9 cellular contexts compared by ENCODE assay signal in the genomic region with DNA sequence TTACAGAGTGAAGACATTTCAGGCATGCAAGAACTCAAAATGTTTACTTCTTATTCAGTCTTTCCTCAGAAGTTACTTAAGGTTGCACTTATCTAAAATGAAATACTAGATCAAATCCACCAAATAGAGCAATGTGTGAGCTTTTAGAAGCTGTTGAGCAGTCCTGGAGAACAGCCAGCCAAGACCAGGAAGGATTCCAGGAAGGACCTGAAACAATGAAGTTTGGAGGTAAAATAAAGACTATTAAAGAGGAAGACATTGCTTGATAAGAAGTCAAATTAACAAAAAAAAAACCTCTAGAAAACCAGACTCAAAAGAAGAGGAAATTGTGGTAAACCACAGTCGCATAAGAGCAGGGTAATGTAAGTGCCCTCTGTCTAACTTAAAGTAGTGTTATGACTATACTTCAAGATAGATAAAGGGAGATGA.
DNase-seq lines count a peak whose midpoint lies in the region; ATAC-seq and TF ChIP-seq lines count a peak whose summit lies in the region.
"Had no signal": no experiment of that assay in that cellular context is flagged by ENCODE, and none has a peak within 500 bp of the region (broad histone marks: within the 10 kb centered on the region; RNA-seq: fewer than 3 reads in every experiment).

No MANE protein-coding gene starts in this region.

- H3K14ac ChIP-seq in H9 (ENCODE audit: insufficient read depth, low read length): no peak overlapping the region

- H3K4me1 ChIP-seq in H9 (ENCODE audit: insufficient read depth, low read length): no peaks in the 10 kb centered on the region; the same call in 1 of the 2 replicates

- H2BK15ac ChIP-seq in H9 (ENCODE audit: low read depth, low read length): no peak overlapping the region

- peaks cover 20% of the 10 kb centered on the region for H3K4me1 Mint-ChIP-seq in T-helper 2 cell treated with Interferon-gamma antibody and Interleukin-4, amounts not matched to agents 5 μg/mL and 100 μg/mL, for 36 hours (ENCODE audit: low read depth)
- peaks cover 40% of the 10 kb centered on the region for H3K4me1 Mint-ChIP-seq in nephron
- peaks cover 7 to 9% of the 10 kb centered on the region in 2 experiments for H3K4me1 Mint-ChIP-seq in H9

- H3K27me3 ChIP-seq in H9 (ENCODE audit: insufficient read depth, low read length): no peaks in the 10 kb centered on the region

- no peak overlapping the region for H3K4me2 ChIP-seq in H9 (ENCODE audit: insufficient read depth, insufficient read length, low read length)

- no peak overlapping the region for H2AK5ac ChIP-seq in H9 (ENCODE audit: insufficient read length, low read length)

- no peak for TF ChIP-seq CTCF in nephron (IDR thresholded peaks at IDR 0.05; ENCODE audit: unreplicated experiment in 3 of 3)
- TF ChIP-seq CTCF in H9 (conservative IDR thresholded peaks at IDR 0.05): no peak

- H3K23ac ChIP-seq in H9 (ENCODE audit: insufficient read length, low read depth, low read length): no peak overlapping the region

- H3K9ac ChIP-seq in H9 (ENCODE audit: extremely low read depth, insufficient read length, low read length): no peak overlapping the region

- ATAC-seq in GM19043 (IDR thresholded peaks at IDR 0.05; ENCODE audit: low read depth, unreplicated experiment) (peak; percentile 81), HG03108 (IDR thresholded peaks at IDR 0.05; ENCODE audit: unreplicated experiment) (peak; percentile 84)

- H3K27ac Mint-ChIP-seq in T-helper 2 cell treated with Interferon-gamma antibody and Interleukin-4, amounts not matched to agents 5 μg/mL and 100 μg/mL, for 36 hours: peak overlapping the region; percentile 63
- H3K27ac Mint-ChIP-seq in nephron: peak overlapping the region; percentile 57 to 82 (median 79)
- no peak overlapping the region for H3K27ac Mint-ChIP-seq in H9

- H3K79me1 ChIP-seq in H9 (ENCODE audit: insufficient read depth, low read depth, low read length, poor library complexity, severe bottlenecking): no peaks in the 10 kb centered on the region

- H3K4me3 Mint-ChIP-seq in T-helper 2 cell treated with Interferon-gamma antibody and Interleukin-4, amounts not matched to agents 5 μg/mL and 100 μg/mL, for 36 hours: peak overlapping the region; percentile 37
- H3K4me3 Mint-ChIP-seq in nephron (no peak overlapping the region), H9 (no peak overlapping the region)

- no peak overlapping the region for H4K5ac ChIP-seq in H9 (ENCODE audit: insufficient read length, low read depth, low read length)

- H2BK120ac ChIP-seq in H9 (ENCODE audit: low read depth, low read length, poor library complexity, severe bottlenecking): no peak overlapping the region

- WGBS in H9 (ENCODE audit: extremely low coverage, insufficient read length, low lambda C conversion rate): no CpG with 5 or more reads among the region's 1 CpG

- no peak overlapping the region for H2BK12ac ChIP-seq in H9 (ENCODE audit: insufficient read length, low read depth, low read length)

- H3K27me3 Mint-ChIP-seq in T-helper 2 cell treated with Interferon-gamma antibody and Interleukin-4, amounts not matched to agents 5 μg/mL and 100 μg/mL, for 36 hours (ENCODE audit: low read depth): peaks cover 80% of the 10 kb centered on the region
- H3K27me3 Mint-ChIP-seq in nephron (ENCODE audit: low read depth): peaks cover 3% of the 10 kb centered on the region
- H3K27me3 Mint-ChIP-seq in H9 (ENCODE audit: low read depth): 0 out of 2 replicates have a peak, but pooled peaks cover under 1% of the 10 kb centered on the region

- no peak overlapping the region for H2BK20ac ChIP-seq in H9 (ENCODE audit: low read depth, low read length, poor library complexity, severe bottlenecking)

- H4K91ac ChIP-seq in H9 (ENCODE audit: insufficient read length, low read depth, low read length): no peak overlapping the region

- no peak overlapping the region for H4K8ac ChIP-seq in H9 (replicated peaks; ENCODE audit: insufficient read length, low read depth, low read length)

- no peak overlapping the region for H3K56ac ChIP-seq in H9 (ENCODE audit: insufficient read length, low read depth, low read length)

- H3K27ac ChIP-seq in H9 (ENCODE audit: insufficient read length, low read depth, low read length): no peak overlapping the region

- H3K9me3 ChIP-seq in H9 (ENCODE audit: control insufficient read depth, low read depth, low read length): no peaks in the 10 kb centered on the region

- H3K23me2 ChIP-seq in H9 (ENCODE audit: insufficient read length, low read depth, low read length, poor library complexity, severe bottlenecking): no peaks in the 10 kb centered on the region

- no peak overlapping the region for H3K18ac ChIP-seq in H9 (ENCODE audit: insufficient read length, low read depth, low read length)

- H3T11ph ChIP-seq in H9 (ENCODE audit: low read length): no peak overlapping the region

- no peak overlapping the region for H2AFZ ChIP-seq in H9 (ENCODE audit: low read length)

- no peaks in the 10 kb centered on the region for H3K36me3 Mint-ChIP-seq in T-helper 2 cell treated with Interferon-gamma antibody and Interleukin-4, amounts not matched to agents 5 μg/mL and 100 μg/mL, for 36 hours (ENCODE audit: low read depth)
- H3K36me3 Mint-ChIP-seq in nephron (ENCODE audit: low read depth) (no peaks in the 10 kb centered on the region), H9 (ENCODE audit: insufficient read depth in 1 of 3, low read depth in 3 of 3) (peaks cover 0 to 6% (median 3%) of the 10 kb centered on the region in 3 experiments; a peak in 4 of 7 replicates)

- H2BK5ac ChIP-seq in H9 (ENCODE audit: insufficient read length, low read length): no peak overlapping the region

- H3K79me2 ChIP-seq in H9 (ENCODE audit: insufficient read depth, low read length): no peaks in the 10 kb centered on the region

- H3K9me3 Mint-ChIP-seq in T-helper 2 cell treated with Interferon-gamma antibody and Interleukin-4, amounts not matched to agents 5 μg/mL and 100 μg/mL, for 36 hours: no peaks in the 10 kb centered on the region
- no peaks in the 10 kb centered on the region for H3K9me3 Mint-ChIP-seq in nephron
- peaks cover 3 to 7% of the 10 kb centered on the region in 2 experiments; a peak in 3 of 5 replicates for H3K9me3 Mint-ChIP-seq in H9

- H3K4ac ChIP-seq in H9 (ENCODE audit: low read depth, low read length): no peak overlapping the region

- DNase-seq in T-helper 2 cell treated with Interferon-gamma antibody and Interleukin-4, amounts not matched to agents 5 μg/mL and 100 μg/mL, for 36 hours (ENCODE audit: low spot score): peak; percentile 18
- DNase-seq in NCI-H1417 (lab: John Stamatoyannopoulos, UW): no peak
- no peak for DNase-seq in H9
- DNase-seq in T-helper 9 cell: no peak
- no peak for DNase-seq in NCI-H1092 (lab: John Stamatoyannopoulos, UW)
- DNase-seq: NCI-H2029 treated with DMSO at 0.1 percent for 48 hours had no signal

- H4K20me1 ChIP-seq in H9 (ENCODE audit: control insufficient read depth, insufficient read depth, insufficient read length): no peaks in the 10 kb centered on the region

Comparison
In these comparisons a context has a peak if more than half of its experiments do, and no peak if none do; other contexts are left out.
1. H3K27ac Mint-ChIP-seq: peak in T-helper 2 cell treated with Interferon-gamma antibody and Interleukin-4, amounts not matched to agents 5 μg/mL and 100 μg/mL, for 36 hours (single experiment) and nephron (3 of 3); none in H9 (0 of 3).